ENCODE assay signal across 13 cellular contexts in the genomic region with DNA sequence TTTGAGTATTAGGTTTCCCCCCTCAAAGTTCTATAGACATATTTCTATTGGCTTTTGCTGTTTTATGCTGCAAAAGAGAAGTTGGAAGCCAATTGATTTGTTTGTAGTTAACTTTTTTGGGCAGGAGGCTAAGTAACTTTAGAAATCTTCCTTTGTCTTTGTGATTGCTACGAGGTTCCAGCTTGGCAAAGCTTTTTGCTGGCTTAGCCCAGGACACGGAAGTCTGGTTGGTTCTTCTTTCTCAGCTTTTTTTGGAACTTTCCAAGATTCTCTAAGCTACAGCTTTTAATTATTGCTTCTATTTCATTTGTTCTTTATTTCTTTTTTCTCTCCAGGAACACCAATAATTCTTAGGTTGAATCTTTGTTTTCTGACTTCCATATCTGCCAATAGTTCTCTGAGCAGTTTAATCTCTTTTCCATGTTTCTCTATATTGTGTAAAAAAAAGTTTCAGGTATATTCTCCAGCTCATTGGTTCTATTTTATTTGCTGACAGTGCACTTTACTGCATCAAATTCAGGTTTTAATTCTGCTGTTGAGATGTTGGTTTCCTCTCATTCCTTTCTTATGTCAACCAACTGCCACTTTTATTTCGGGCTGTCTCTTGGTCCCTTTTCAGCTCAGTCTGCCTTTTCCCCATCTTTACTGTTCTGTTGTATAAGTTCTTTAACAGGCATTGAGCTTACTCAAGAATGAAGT. TPM values are rescaled to one million over a fixed set of nuclear protein-coding genes. Genes with fewer than 3 reads are reported as not detected.
DNase-seq lines count a peak whose midpoint lies in the region; ATAC-seq, FAIRE-seq and TF ChIP-seq lines count a peak whose summit lies in the region.
"Had no signal": no experiment of that assay in that cellular context is flagged by ENCODE, and none has a peak within 500 bp of the region (broad histone marks: within the 10 kb centered on the region; RNA-seq: fewer than 3 reads in every experiment).

No MANE protein-coding gene starts in this region.

- no peaks in the 10 kb centered on the region for H3K27me3 Mint-ChIP-seq in immature natural killer cell (ENCODE audit: low read depth in 3 of 3)

- H4K20me1 ChIP-seq in mammary epithelial cell (ENCODE audit: insufficient read depth, low read length), result no peaks in the 10 kb centered on the region

- H3K27me3 ChIP-seq in mammary epithelial cell (ENCODE audit: insufficient read depth, low read length), result no peaks in the 10 kb centered on the region
- no peaks in the 10 kb centered on the region for H3K27me3 ChIP-seq in skeletal muscle tissue (ENCODE audit: control insufficient read depth in 3 of 3, insufficient read depth in 3 of 3, low read length in 3 of 3)
- H3K27me3 ChIP-seq: BLaER1 treated with 17β-estradiol and CSF1 and Interleukin-3, amounts not matched to agents 10 nM and 100 nM had no signal

- no peak overlapping the region for H3K4me3 Mint-ChIP-seq in immature natural killer cell

- 19% methylated on average over 3 of the region's 3 CpGs for WGBS in mammary epithelial cell (ENCODE audit: low coverage, missing lambda C conversion rate)

- dilution Hi-C loops in mammary epithelial cell (cut with HindIII; ENCODE audit: low sequenced_read_pairs), result no loop called here

- H3K9me3 ChIP-seq in mammary epithelial cell (replicated peaks; ENCODE audit: insufficient read depth, low read length), result no peaks in the 10 kb centered on the region
- no peaks in the 10 kb centered on the region for H3K9me3 ChIP-seq in skeletal muscle tissue (ENCODE audit: control insufficient read depth in 3 of 3, low read length in 3 of 3)

- H3K27ac ChIP-seq in mammary epithelial cell (ENCODE audit: insufficient read depth, low read depth, low read length) (peak overlapping the region; percentile 80), skeletal muscle tissue (ENCODE audit: low read depth, low read length) (peak overlapping the region; percentile 48)
- H3K27ac ChIP-seq: BLaER1 treated with 17β-estradiol and CSF1 and Interleukin-3, amounts not matched to agents 10 nM and 100 nM had no signal

- H3K4me3 ChIP-seq in mammary epithelial cell (replicated peaks in 1 of 3; ENCODE audit: insufficient read depth in 1 of 3, low read depth in 2 of 3, low read length in 3 of 3) (peak overlapping the region in 2 of 3 experiments; percentile 33 to 41), skeletal muscle tissue (ENCODE audit: low read length in 3 of 3) (peak overlapping the region in 1 of 3 donors; percentile 16)
- H3K4me3 ChIP-seq: BLaER1 treated with 17β-estradiol and CSF1 and Interleukin-3, amounts not matched to agents 10 nM and 100 nM had no signal

- in situ Hi-C loops in mammary epithelial cell (cut with MboI; ENCODE audit: low sequenced_read_pairs in 2 of 2), result no loop called here
- in situ Hi-C loops in GM13977 (cut with MboI; ENCODE audit: low pct_unique_long_range_greater_than_20kb, low sequenced_read_pairs, unreplicated experiment), result no loop called here

- no peaks in the 10 kb centered on the region for H3K36me3 ChIP-seq in mammary epithelial cell (ENCODE audit: insufficient read depth, low read length)
- no peaks in the 10 kb centered on the region for H3K36me3 ChIP-seq in skeletal muscle tissue (ENCODE audit: control insufficient read depth in 3 of 3, insufficient read depth in 3 of 3, low read length in 3 of 3)

- no peak for TF ChIP-seq CTCF in mammary epithelial cell (conservative IDR thresholded peaks at IDR 0.05 in 1 of 2, IDR thresholded peaks at IDR 0.05 in 1 of 2; ENCODE audit: extremely low read depth in 1 of 2, insufficient read depth in 1 of 2, low read depth in 1 of 2, low read length in 2 of 2)
- no peak for TF ChIP-seq CTCF in GM13977 (IDR thresholded peaks at IDR 0.05; ENCODE audit: extremely low read depth, insufficient read depth, missing control alignments)

- peaks cover 39% of the 10 kb centered on the region for H3K4me1 ChIP-seq in mammary epithelial cell (ENCODE audit: insufficient read depth, low read length)
- peaks cover 19 to 52% (median 44%) of the 10 kb centered on the region in 3 donors for H3K4me1 ChIP-seq in skeletal muscle tissue (ENCODE audit: control insufficient read depth in 3 of 3, insufficient read depth in 3 of 3, low read length in 3 of 3)
- H3K4me1 ChIP-seq: BLaER1 treated with 17β-estradiol and CSF1 and Interleukin-3, amounts not matched to agents 10 nM and 100 nM had no signal

- peak overlapping the region; percentile 80 for H3K4me2 ChIP-seq in mammary epithelial cell (ENCODE audit: insufficient read depth, low read depth, low read length)
- H3K4me2 ChIP-seq: BLaER1 treated with 17β-estradiol and CSF1 and Interleukin-3, amounts not matched to agents 10 nM and 100 nM had no signal

- no peak for TF ChIP-seq POLR2A in H54 (IDR thresholded peaks at IDR 0.05; ENCODE audit: low read depth, low read length)

- H3K4me1 Mint-ChIP-seq in immature natural killer cell, result peaks cover 15 to 18% of the 10 kb centered on the region in 2 donors

- FAIRE-seq in H54 (lab: Jason Lieb, UNC), result peak; percentile 82

- CTCF ChIA-PET in mammary epithelial cell (lab: Charles Lee; ENCODE audit: low non-redundant PET), result interaction anchor here (0.6 kb wide), 2 partner anchors 16 to 27 kb away, joined by 7 to 10 read pairs; no protein-coding TSS in a partner anchor

- no peaks in the 10 kb centered on the region for H3K36me3 Mint-ChIP-seq in immature natural killer cell

- peak overlapping the region; percentile 55 for H2AFZ ChIP-seq in mammary epithelial cell (ENCODE audit: low read depth, low read length)

- H3K9ac ChIP-seq in mammary epithelial cell (ENCODE audit: insufficient read depth, low read length), result peak overlapping the region; percentile 52
- H3K9ac ChIP-seq in skeletal muscle tissue (ENCODE audit: low read depth in 1 of 3, low read length in 3 of 3), result no peak overlapping the region
- H3K9ac ChIP-seq: BLaER1 treated with 17β-estradiol and CSF1 and Interleukin-3, amounts not matched to agents 10 nM and 100 nM had no signal

- DNase-seq in H54 (ENCODE audit: insufficient read length, low spot score) (no peak), mammary epithelial cell (no peak), immature natural killer cell (no peak), NCI-H2029 (lab: John Stamatoyannopoulos, UW) (no peak), GM13977 (ENCODE audit: low spot score) (no peak), NCI-H2171 treated with DMSO at 0.1 percent for 48 hours (lab: John Stamatoyannopoulos, UW) (no peak)
- DNase-seq: activated T-cell treated with anti-CD3 and anti-CD28 coated beads for 4 hours; head of caudate nucleus; NCI-H2081 treated with DMSO at 0.1 percent for 48 hours; stimulated activated CD4-positive, alpha-beta T cell treated with anti-CD3 and anti-CD28 coated beads, Interleukin-12 subunit alpha, Interleukin-12 subunit beta, amount 100 ng/mL, for 4 hours had no signal

- intact Hi-C loops in mammary epithelial cell (cut with micrococcal nuclease), result no loop called here

- peaks cover 74% of the 10 kb centered on the region for H3K79me2 ChIP-seq in mammary epithelial cell (ENCODE audit: insufficient read depth, low read length)

- H3K27ac Mint-ChIP-seq in immature natural killer cell, result peak overlapping the region in 5 of 6 donors; percentile 15 to 71 (median 39)

- H3K9me3 Mint-ChIP-seq in immature natural killer cell, result no peaks in the 10 kb centered on the region

- no peak for ATAC-seq in HG02870 (IDR thresholded peaks at IDR 0.05; ENCODE audit: unreplicated experiment)

- no TSS peak for BruUV-seq in mammary epithelial cell (replicated peaks; lab: Mats Ljungman, UMichigan)

RNA-seq across cellular contexts. Expression of a gene that starts 27.8 kb away (rescaled TPM):
- total RNA-seq in mammary epithelial cell, result 100 to 1,000 TPM in 1 of 2 donors, 10 to 100 TPM in 1; 37.5 to 125 TPM
- 20.0 TPM for polyA plus RNA-seq in mammary epithelial cell
- polyA minus RNA-seq in mammary epithelial cell, result 33.9 TPM
- polyA plus RNA-seq in immature natural killer cell, result 10 to 100 TPM; 11.7 to 19.4 (median 18.6) TPM
- total RNA-seq in skeletal muscle tissue, result 30.3 TPM
